27 cellular contexts compared by ENCODE assay signal in genomic region chr12:117994551-117995438, GRCh38. TPM values are rescaled to one million over a fixed set of nuclear protein-coding genes. Genes with fewer than 3 reads are reported as not detected.
"Had no signal": no experiment of that assay in that cellular context is flagged by ENCODE, and none has a peak within 500 bp of the region (broad histone marks: within the 10 kb centered on the region; RNA-seq: fewer than 3 reads in every experiment).

No MANE protein-coding gene starts in this region.

- DNase-seq: activated CD4-positive, alpha-beta T cell treated with anti-CD3 and anti-CD28 coated beads, Interleukin-2, amount 50 U/mL, for 4 hours; activated CD8-positive, alpha-beta memory T cell treated with anti-CD3 and anti-CD28 coated beads, Interleukin-2, amount 50 U/mL, for 4 hours; activated effector memory CD4-positive, alpha-beta T cell treated with Interleukin-2 at 50 U/mL for 16 hours; activated naive CD4-positive, alpha-beta T cell treated with Interleukin-2 at 50 U/mL for 16 hours; activated naive CD8-positive, alpha-beta T cell treated with anti-CD3 and anti-CD28 coated beads, Interleukin-2, amount 10 ng/mL, durations not matched to agents 7 days and 5 days; activated T-cell treated with anti-CD3 and anti-CD28 coated beads, Interleukin-2, amount 50 U/mL, for 24 hours; amniotic stem cell; brain microvascular endothelial cell; cortex of kidney; effector memory CD8-positive, alpha-beta T cell; heart left ventricle; hypothalamus; immature natural killer cell; kidney; left colon; mammary epithelial cell; right lobe of liver; stimulated activated naive CD4-positive, alpha-beta T cell treated with Interleukin-2 at 50 U/mL for 16 hours; trophoblast cell had no signal

- H3K4me3 ChIP-seq: heart left ventricle, right lobe of liver, thoracic aorta had no signal

- H3K9me3 Mint-ChIP-seq: nephron had no signal

- H3K4me3 Mint-ChIP-seq: activated naive CD8-positive, alpha-beta T cell treated with anti-CD3 and anti-CD28 coated beads, Interleukin-2, amount 10 ng/mL, durations not matched to agents 7 days and 5 days; activated T-cell treated with anti-CD3 and anti-CD28 coated beads, Interleukin-2, amount 50 U/mL, for 24 hours; effector memory CD8-positive, alpha-beta T cell; immature natural killer cell; nephron had no signal

- H3K36me3 Mint-ChIP-seq: activated naive CD8-positive, alpha-beta T cell treated with anti-CD3 and anti-CD28 coated beads, Interleukin-2, amount 10 ng/mL, durations not matched to agents 7 days and 5 days; immature natural killer cell had no signal

- H3K36me3 ChIP-seq: brain microvascular endothelial cell, heart left ventricle, neutrophil, right lobe of liver, thoracic aorta had no signal

- H3K9me3 ChIP-seq: neutrophil, thoracic aorta had no signal

- H3K4me1 ChIP-seq: heart left ventricle, right lobe of liver had no signal

- H3K27ac Mint-ChIP-seq: activated naive CD8-positive, alpha-beta T cell treated with anti-CD3 and anti-CD28 coated beads, Interleukin-2, amount 10 ng/mL, durations not matched to agents 7 days and 5 days; activated T-cell treated with anti-CD3 and anti-CD28 coated beads, Interleukin-2, amount 50 U/mL, for 24 hours; effector memory CD8-positive, alpha-beta T cell; immature natural killer cell; nephron had no signal

- H3K27ac ChIP-seq: brain microvascular endothelial cell, heart left ventricle, neutrophil, right lobe of liver, thoracic aorta had no signal

- H3K27me3 ChIP-seq: brain microvascular endothelial cell, neutrophil, right lobe of liver had no signal

- H3K4me1 Mint-ChIP-seq: immature natural killer cell, nephron had no signal

- ATAC-seq: effector memory CD8-positive, alpha-beta T cell; heart left ventricle; left colon; right lobe of liver had no signal

RNA-seq across cellular contexts. Expression of gene KSR2, which starts 26.0 kb away (rescaled TPM):
- total RNA-seq: activated naive CD8-positive, alpha-beta T cell treated with anti-CD3 and anti-CD28 coated beads, Interleukin-2, amount 10 ng/mL, durations not matched to agents 7 days and 5 days; cardiac septum; chondrocyte; fibroblast of lung; fibroblast of villous mesenchyme; osteocyte had no signal
- polyA plus RNA-seq: fibroblast of lung, immature natural killer cell had no signal
